Comparison of ENCODE assay signal across 23 cellular contexts in genomic region chr12:3332190-3332589, GRCh38.
A peak's percentile ranks its signal among the peaks of the same experiment; 100 is the strongest.
DNase-seq lines count a peak whose midpoint lies in the region; FAIRE-seq and TF ChIP-seq lines count a peak whose summit lies in the region.
"Had no signal": no experiment of that assay in that cellular context is flagged by ENCODE, and none has a peak within 500 bp of the region (broad histone marks: within the 10 kb centered on the region; RNA-seq: fewer than 3 reads in every experiment).

No MANE protein-coding gene starts in this region.

- peak; percentile 17 for FAIRE-seq in keratinocyte (lab: Jason Lieb, UNC)
- FAIRE-seq: kidney had no signal

- no peaks in the 10 kb centered on the region for H3K4me1 Mint-ChIP-seq in CD4-positive, alpha-beta memory T cell
- H3K4me1 Mint-ChIP-seq: memory B cell had no signal

- DNase-seq in GM03348 (ENCODE audit: low spot score), result peak; percentile 37
- peak; percentile 40 for DNase-seq in choroid plexus epithelial cell (ENCODE audit: low read depth)
- no peak for DNase-seq in keratinocyte (ENCODE audit: low read depth, low spot score)
- DNase-seq in CD4-positive, alpha-beta memory T cell, result no peak
- no peak for DNase-seq in NCI-H510A treated with DMSO at 0.1 percent for 48 hours (lab: John Stamatoyannopoulos, UW)
- DNase-seq in occipital lobe (lab: John Stamatoyannopoulos, UW), result no peak
- DNase-seq in activated effector memory CD4-positive, alpha-beta T cell treated with anti-CD3 and anti-CD28 coated beads, Interleukin-2, amount 50 U/mL, for 16 hours, result no peak
- DNase-seq: activated CD4-positive, CD25-positive, alpha-beta regulatory T cell treated with anti-CD3 and anti-CD28 coated beads, Interleukin-2, amount 50 U/mL, for 72 hours; activated T-cell treated with anti-CD3 and anti-CD28 coated beads, Interleukin-2, amount 50 U/mL, for 72 hours; body of pancreas; hippocampal formation; kidney; MG63; naive thymus-derived CD4-positive, alpha-beta T cell; NCI-H146; ovary; PC-9; stomach had no signal

- intact Hi-C loops in CD4-positive, alpha-beta memory T cell (cut with micrococcal nuclease), result no loop called here

- H4K20me1 ChIP-seq in keratinocyte (ENCODE audit: control insufficient read depth, extremely low read depth, insufficient read depth, low read length), result no peaks in the 10 kb centered on the region

- no peaks in the 10 kb centered on the region for H3K27me3 ChIP-seq in keratinocyte (ENCODE audit: control insufficient read depth, extremely low read depth, insufficient read depth, low read length)
- H3K27me3 ChIP-seq in CD4-positive, alpha-beta memory T cell (ENCODE audit: insufficient read depth, low read length), result no peaks in the 10 kb centered on the region
- H3K27me3 ChIP-seq: body of pancreas, MG63, ovary had no signal

- no peak overlapping the region for H3K4me2 ChIP-seq in keratinocyte (ENCODE audit: control insufficient read depth, extremely low read depth, insufficient read depth, low read depth, low read length)
- H3K4me2 ChIP-seq: PC-9 had no signal

- no peaks in the 10 kb centered on the region for H3K36me3 Mint-ChIP-seq in CD4-positive, alpha-beta memory T cell
- H3K36me3 Mint-ChIP-seq: activated naive CD4-positive, alpha-beta T cell treated with anti-CD3 and anti-CD28 coated beads, Interleukin-2, amount 50 U/mL, for 72 hours; memory B cell; naive thymus-derived CD4-positive, alpha-beta T cell; type B pancreatic cell had no signal

- H3K27ac Mint-ChIP-seq in CD4-positive, alpha-beta memory T cell, result no peak overlapping the region
- H3K27ac Mint-ChIP-seq: activated naive CD4-positive, alpha-beta T cell treated with anti-CD3 and anti-CD28 coated beads, Interleukin-2, amount 50 U/mL, for 72 hours; activated T-cell treated with anti-CD3 and anti-CD28 coated beads, Interleukin-2, amount 50 U/mL, for 72 hours; dendritic cell treated with granulocyte-macrophage colony-stimulating factor and Interleukin-4, amounts not matched to agents 40 ng/mL and 50 ng/mL, for 4 days; memory B cell; naive thymus-derived CD4-positive, alpha-beta T cell; type B pancreatic cell had no signal

- TF ChIP-seq CTCF in choroid plexus epithelial cell (conservative IDR thresholded peaks at IDR 0.05; ENCODE audit: low read depth, low read length) (no peak), keratinocyte (optimal IDR thresholded peaks at IDR 0.05 in 1 of 3, IDR thresholded peaks at IDR 0.05 in 1 of 3, conservative IDR thresholded peaks at IDR 0.05 in 1 of 3; ENCODE audit: extremely low read depth in 1 of 3, insufficient read depth in 2 of 3, low read length in 3 of 3) (no peak)

- no peaks in the 10 kb centered on the region for H3K9me3 Mint-ChIP-seq in CD4-positive, alpha-beta memory T cell
- H3K9me3 Mint-ChIP-seq: activated naive CD4-positive, alpha-beta T cell treated with anti-CD3 and anti-CD28 coated beads, Interleukin-2, amount 50 U/mL, for 72 hours; activated T-cell treated with anti-CD3 and anti-CD28 coated beads, Interleukin-2, amount 50 U/mL, for 72 hours; dendritic cell treated with granulocyte-macrophage colony-stimulating factor and Interleukin-4, amounts not matched to agents 40 ng/mL and 50 ng/mL, for 4 days; memory B cell; naive thymus-derived CD4-positive, alpha-beta T cell; type B pancreatic cell had no signal

- H3K9me3 ChIP-seq in keratinocyte (ENCODE audit: control insufficient read depth, low read depth, low read length), result no peaks in the 10 kb centered on the region
- H3K9me3 ChIP-seq in CD4-positive, alpha-beta memory T cell (ENCODE audit: control insufficient read depth in 1 of 2, low read length in 2 of 2), result no peaks in the 10 kb centered on the region
- H3K9me3 ChIP-seq: body of pancreas, MG63, ovary, stomach had no signal

- peaks cover 8 to 16% of the 10 kb centered on the region in 2 donors for H3K27me3 Mint-ChIP-seq in CD4-positive, alpha-beta memory T cell

- H3K4me1 ChIP-seq in keratinocyte (ENCODE audit: control insufficient read depth, extremely low read depth, insufficient read depth, low read length), result peaks cover under 1% of the 10 kb centered on the region
- no peaks in the 10 kb centered on the region for H3K4me1 ChIP-seq in CD4-positive, alpha-beta memory T cell (ENCODE audit: insufficient read depth, low read length)

- no peaks in the 10 kb centered on the region for H3K79me2 ChIP-seq in keratinocyte (ENCODE audit: control insufficient read depth, insufficient read depth, low read length)

- dilution Hi-C loops in keratinocyte (cut with MboI; ENCODE audit: extremely low pct_ligation_motif_present, low sequenced_read_pairs), result no loop called here

- H3K4me3 Mint-ChIP-seq in CD4-positive, alpha-beta memory T cell, result no peak overlapping the region
- H3K4me3 Mint-ChIP-seq: activated T-cell treated with anti-CD3 and anti-CD28 coated beads, Interleukin-2, amount 50 U/mL, for 72 hours; dendritic cell treated with granulocyte-macrophage colony-stimulating factor and Interleukin-4, amounts not matched to agents 40 ng/mL and 50 ng/mL, for 4 days; memory B cell; naive thymus-derived CD4-positive, alpha-beta T cell; type B pancreatic cell had no signal

- POLR2A ChIA-PET in CD4-positive, alpha-beta memory T cell (lab: Charles Lee; ENCODE audit: partially characterized antibody), result no interaction called here

- H2AFZ ChIP-seq in keratinocyte (ENCODE audit: control insufficient read depth, low read length), result no peak overlapping the region
- H2AFZ ChIP-seq: PC-9 had no signal

- H3K4me3 ChIP-seq in choroid plexus epithelial cell (ENCODE audit: low read depth, low read length) (no peak overlapping the region), keratinocyte (ENCODE audit: control insufficient read depth in 2 of 3, extremely low read depth in 1 of 3, insufficient read depth in 2 of 3, low read depth in 1 of 3, low read length in 3 of 3) (no peak overlapping the region)
- no peak overlapping the region for H3K4me3 ChIP-seq in CD4-positive, alpha-beta memory T cell (ENCODE audit: low read length in 2 of 2)
- H3K4me3 ChIP-seq: body of pancreas, MG63, ovary, PC-9, stomach had no signal

- no peaks in the 10 kb centered on the region for H3K9me1 ChIP-seq in keratinocyte (ENCODE audit: control insufficient read depth, extremely low read depth, insufficient read depth, low read length)

- no peak overlapping the region for H3K9ac ChIP-seq in keratinocyte (ENCODE audit: control insufficient read depth, extremely low read depth, insufficient read depth, low read length)

- no peaks in the 10 kb centered on the region for H3K36me3 ChIP-seq in keratinocyte (ENCODE audit: control insufficient read depth in 2 of 2, extremely low read depth in 1 of 2, insufficient read depth in 2 of 2, low read length in 2 of 2)
- no peaks in the 10 kb centered on the region for H3K36me3 ChIP-seq in CD4-positive, alpha-beta memory T cell (ENCODE audit: insufficient read depth, low read length)
- H3K36me3 ChIP-seq: MG63, ovary, stomach had no signal

- CTCF ChIA-PET in CD4-positive, alpha-beta memory T cell (lab: Charles Lee; ENCODE audit: partially characterized antibody), result no interaction called here

- no peak overlapping the region for H3K27ac ChIP-seq in keratinocyte (ENCODE audit: control insufficient read depth, insufficient read depth, low read length)
- no peak overlapping the region for H3K27ac ChIP-seq in CD4-positive, alpha-beta memory T cell (ENCODE audit: low read depth, low read length)
- H3K27ac ChIP-seq: body of pancreas, ovary, PC-9, stomach had no signal

TF ChIP-seq in PFSK-1, 5 proteins besides CTCF, POLR2A, EP300 and RAD21:
- no peak for TF ChIP-seq POLR2AphosphoS5 (IDR thresholded peaks at IDR 0.05; ENCODE audit: low read depth, low read length)
- no peak for TF ChIP-seq FOXP2 (optimal IDR thresholded peaks at IDR 0.05; ENCODE audit: borderline replicate concordance, extremely low read depth, extremely low read length, insufficient read depth)
- TF ChIP-seq TAF1 (IDR thresholded peaks at IDR 0.05; ENCODE audit: borderline replicate concordance, insufficient read depth, low read length), result no peak
- peak; percentile 54 to 86; a peak in 3 of 4 replicates for TF ChIP-seq REST (IDR thresholded peaks at IDR 0.05; ENCODE audit: insufficient read depth in 1 of 2, low read depth in 2 of 2, low read length in 2 of 2)
- no peak for TF ChIP-seq SIN3A (IDR thresholded peaks at IDR 0.05; ENCODE audit: borderline replicate concordance, insufficient read depth, low read length)

Comparison
In these comparisons a context has a peak if more than half of its experiments do, and no peak if none do; other contexts are left out.
1. DNase-seq: peak in GM03348 (single experiment) and choroid plexus epithelial cell (single experiment); none in keratinocyte (single experiment), CD4-positive, alpha-beta memory T cell (0 of 5), NCI-H510A treated with DMSO at 0.1 percent for 48 hours (single experiment), occipital lobe (single experiment) and activated effector memory CD4-positive, alpha-beta T cell treated with anti-CD3 and anti-CD28 coated beads, Interleukin-2, amount 50 U/mL, for 16 hours (single experiment).